ENCODE assay signal across 19 cellular contexts in genomic region chr18:7524786-7525185, GRCh38. TPM values are rescaled to one million over a fixed set of nuclear protein-coding genes. Genes with fewer than 3 reads are reported as not detected.
DNase-seq lines count a peak whose midpoint lies in the region; ATAC-seq and TF ChIP-seq lines count a peak whose summit lies in the region.
"Had no signal": no experiment of that assay in that cellular context is flagged by ENCODE, and none has a peak within 500 bp of the region (broad histone marks: within the 10 kb centered on the region; RNA-seq: fewer than 3 reads in every experiment).

No MANE protein-coding gene starts in this region.

- H3K27me3 Mint-ChIP-seq in naive thymus-derived CD8-positive, alpha-beta T cell: peaks cover 0 to 5% (median 0%) of the 10 kb centered on the region in 5 donors
- H3K27me3 Mint-ChIP-seq: activated naive CD8-positive, alpha-beta T cell; CD4-positive, alpha-beta T cell; effector memory CD8-positive, alpha-beta T cell had no signal

- H3K4me3 ChIP-seq in fibroblast of pulmonary artery (replicated peaks; ENCODE audit: low read depth, low read length): no peak overlapping the region
- H3K4me3 ChIP-seq: A549, Peyer's patch, tibial artery had no signal

- DNase-seq in left ventricle myocardium superior (no peak), cardiac septum (ENCODE audit: low spot score) (no peak), fibroblast of pulmonary artery (ENCODE audit: low read depth) (peak; percentile 13), omental fat pad (ENCODE audit: low spot score) (no peak), superior temporal gyrus (ENCODE audit: extremely low spot score) (no peak), cerebellar cortex (ENCODE audit: low spot score) (no peak)
- DNase-seq in naive thymus-derived CD8-positive, alpha-beta T cell: no peak
- DNase-seq: activated T-cell treated with anti-CD3 and anti-CD28 coated beads, Interleukin-2, amount 50 U/mL, for 4 hours; CD4-positive, alpha-beta T cell; central memory CD4-positive, alpha-beta T cell; DMS79; effector memory CD8-positive, alpha-beta T cell; Peyer's patch; stimulated activated CD4-positive, alpha-beta T cell treated with anti-CD3 and anti-CD28 coated beads, Interleukin-4, amount 100 ng/mL, for 4 hours; tibial artery had no signal

- no peaks in the 10 kb centered on the region for H3K4me1 Mint-ChIP-seq in naive thymus-derived CD8-positive, alpha-beta T cell

- TF ChIP-seq CTCF in fibroblast of pulmonary artery (IDR thresholded peaks at IDR 0.05; ENCODE audit: low read length, missing control alignments) (no peak), omental fat pad (IDR thresholded peaks at IDR 0.05) (no peak)

- POLR2A ChIA-PET in naive thymus-derived CD8-positive, alpha-beta T cell (lab: Charles Lee): no interaction called here

- peaks cover 0 to 4% (median 0%) of the 10 kb centered on the region in 9 donors for H3K9me3 Mint-ChIP-seq in naive thymus-derived CD8-positive, alpha-beta T cell
- H3K9me3 Mint-ChIP-seq: activated T-cell treated with anti-CD3 and anti-CD28 coated beads, Interleukin-2, amount 50 U/mL, for 4 hours; CD4-positive, alpha-beta T cell; effector memory CD8-positive, alpha-beta T cell had no signal

- no peaks in the 10 kb centered on the region for H3K36me3 Mint-ChIP-seq in naive thymus-derived CD8-positive, alpha-beta T cell
- H3K36me3 Mint-ChIP-seq: activated naive CD8-positive, alpha-beta T cell had no signal

- no peak overlapping the region for H3K27ac Mint-ChIP-seq in naive thymus-derived CD8-positive, alpha-beta T cell
- H3K27ac Mint-ChIP-seq: activated naive CD8-positive, alpha-beta T cell; CD4-positive, alpha-beta T cell; effector memory CD8-positive, alpha-beta T cell had no signal

- intact Hi-C loops in left ventricle myocardium superior (cut with micrococcal nuclease) (no loop called here), cardiac septum (cut with DNase I) (no loop called here)

- no peak overlapping the region for H3K4me3 Mint-ChIP-seq in naive thymus-derived CD8-positive, alpha-beta T cell
- H3K4me3 Mint-ChIP-seq: activated naive CD8-positive, alpha-beta T cell; activated T-cell treated with anti-CD3 and anti-CD28 coated beads, Interleukin-2, amount 50 U/mL, for 4 hours; CD4-positive, alpha-beta T cell; effector memory CD8-positive, alpha-beta T cell had no signal

- ATAC-seq in left ventricle myocardium superior (peak; percentile 31), omental fat pad (ENCODE audit: low FRiP score) (peak; percentile 90), GM19328 (IDR thresholded peaks at IDR 0.05; ENCODE audit: unreplicated experiment) (no peak)
- no peak for ATAC-seq in naive thymus-derived CD8-positive, alpha-beta T cell
- ATAC-seq: A549; activated T-cell treated with anti-CD3 and anti-CD28 coated beads, Interleukin-2, amount 50 U/mL, for 4 hours; effector memory CD8-positive, alpha-beta T cell; foreskin keratinocyte had no signal

RNA-seq across cellular contexts. Expression of gene PTPRM, which starts 42.3 kb away (rescaled TPM):
- total RNA-seq in left ventricle myocardium superior (100 TPM), cardiac septum (132 TPM), omental fat pad (100 to 1,000 TPM in 3 of 4 donors, 10 to 100 TPM in 1; 64.8 to 238 (median 144) TPM)
- total RNA-seq in naive thymus-derived CD8-positive, alpha-beta T cell: under 1 TPM; 0.44 to 0.52 TPM
- 10 to 100 TPM in 1 of 3 donors, 1 to 10 TPM in 1, under 1 TPM in 1; 0.28 to 12.1 (median 1.3) TPM for polyA plus RNA-seq in naive thymus-derived CD8-positive, alpha-beta T cell

Comparison
In these comparisons a context has a peak if more than half of its experiments do, and no peak if none do; other contexts are left out.
1. ATAC-seq: peak in left ventricle myocardium superior (single experiment) and omental fat pad (single experiment); none in GM19328 (single experiment) and naive thymus-derived CD8-positive, alpha-beta T cell (0 of 2).
2. RNA of gene PTPRM, which starts 42.3 kb away (total RNA-seq): 64.8 to 238 TPM in omental fat pad, 132 TPM in cardiac septum (single experiment) and 100 TPM in left ventricle myocardium superior (single experiment); 0.44 to 0.52 TPM in naive thymus-derived CD8-positive, alpha-beta T cell; every median in the first group is over 10 times any median in the second.